ENCODE assay signal across 15 cellular contexts in genomic region chrX:139890991-139891700, GRCh38. TPM values are rescaled to one million over a fixed set of nuclear protein-coding genes. Genes with fewer than 3 reads are reported as not detected.
A peak's percentile ranks its signal among the peaks of the same experiment; 100 is the strongest.
DNase-seq lines count a peak whose midpoint lies in the region; TF ChIP-seq lines count a peak whose summit lies in the region.
"Had no signal": no experiment of that assay in that cellular context is flagged by ENCODE, and none has a peak within 500 bp of the region (broad histone marks: within the 10 kb centered on the region; RNA-seq: fewer than 3 reads in every experiment).

No MANE protein-coding gene starts in this region.

- in situ Hi-C loops in GM13977 (cut with MboI; ENCODE audit: low pct_unique_long_range_greater_than_20kb, low sequenced_read_pairs, unreplicated experiment), result no loop called here

- DNase-seq in AG09319 (ENCODE audit: extremely low read depth, low read depth) (peak; percentile 30), HT1080 (ENCODE audit: low read depth) (peak; percentile 80), amniotic epithelial cell (ENCODE audit: low read depth) (peak; percentile 77), foreskin melanocyte (peak; percentile 17), NCI-H524 treated with DMSO at 0.1 percent for 48 hours (lab: John Stamatoyannopoulos, UW) (no peak), germinal center (ENCODE audit: low spot score) (no peak), GM13977 (ENCODE audit: low spot score) (no peak), Kasumi-1 (lab: John Stamatoyannopoulos, UW) (no peak)
- DNase-seq: activated CD4-positive, CD25-positive, alpha-beta regulatory T cell; CD4-positive, alpha-beta memory T cell; H9; left ventricle myocardium inferior; NCI-H446; SJCRH30; stimulated activated CD4-positive, alpha-beta T cell treated with anti-CD3 and anti-CD28 coated beads, Interleukin-1b, Interleukin-23, amount 100 ng/mL, for 48 hours had no signal

- TF ChIP-seq CTCF in AG09319 (IDR thresholded peaks at IDR 0.05; ENCODE audit: low read depth, low read length) (no peak), GM13977 (IDR thresholded peaks at IDR 0.05; ENCODE audit: extremely low read depth, insufficient read depth, missing control alignments) (no peak)

RNA-seq across cellular contexts. Expression of gene ATP11C, which starts 41.7 kb away (rescaled TPM):
- 20.9 and 27.0 TPM in 2 replicates for total RNA-seq in HT1080 (2014; rRNA removed; shearing (Covaris generic))
- 26.3 and 34.7 TPM in 2 replicates for polyA plus RNA-seq in HT1080 (2015; cell fraction: cytosol; rRNA removed)
- 38.9 and 53.5 TPM in 2 replicates for polyA plus RNA-seq in HT1080 (2015; cell fraction: nucleus; rRNA removed)

Comparison
In these comparisons a context has a peak if more than half of its experiments do, and no peak if none do; other contexts are left out.
1. DNase-seq: peak in AG09319 (single experiment), HT1080 (single experiment), amniotic epithelial cell (single experiment) and foreskin melanocyte (single experiment); none in NCI-H524 treated with DMSO at 0.1 percent for 48 hours (single experiment), germinal center (single experiment), GM13977 (single experiment) and Kasumi-1 (0 of 2).